9 cellular contexts compared by ENCODE assay signal in genomic region chr1:241990040-241990439, GRCh38. TPM values are rescaled to one million over a fixed set of nuclear protein-coding genes. Genes with fewer than 3 reads are reported as not detected.
A peak's percentile ranks its signal among the peaks of the same experiment; 100 is the strongest.
DNase-seq lines count a peak whose midpoint lies in the region; ATAC-seq and TF ChIP-seq lines count a peak whose summit lies in the region.
"Had no signal": no experiment of that assay in that cellular context is flagged by ENCODE, and none has a peak within 500 bp of the region (broad histone marks: within the 10 kb centered on the region; RNA-seq: fewer than 3 reads in every experiment).

No MANE protein-coding gene starts in this region.

- no peak overlapping the region for H3K27ac ChIP-seq in transverse colon

- no peaks in the 10 kb centered on the region for H3K36me3 Mint-ChIP-seq in activated CD8-positive, alpha-beta T cell treated with anti-CD3 and anti-CD28 coated beads, Interleukin-2, amount 10 ng/mL, durations not matched to agents 7 days and 5 days (ENCODE audit: low read depth)

- H3K4me3 ChIP-seq in transverse colon, result no peak overlapping the region

- H3K27me3 Mint-ChIP-seq in activated CD8-positive, alpha-beta T cell treated with anti-CD3 and anti-CD28 coated beads, Interleukin-2, amount 10 ng/mL, durations not matched to agents 7 days and 5 days (ENCODE audit: low read depth), result no peaks in the 10 kb centered on the region

- H3K27ac Mint-ChIP-seq in activated CD8-positive, alpha-beta T cell treated with anti-CD3 and anti-CD28 coated beads, Interleukin-2, amount 10 ng/mL, durations not matched to agents 7 days and 5 days, result no peak overlapping the region

- TF ChIP-seq EP300 in transverse colon (IDR thresholded peaks at IDR 0.05; ENCODE audit: low read depth), result no peak

- in situ Hi-C loops in transverse colon (cut with MboI; ENCODE audit: low pct_ligation_motif_present in 1 of 4, low pct_unique_long_range_greater_than_20kb in 1 of 4, low sequenced_read_pairs in 3 of 4), result loop anchor here in 2 of 4 donors (25.0 kb wide), 1 partner anchor 378 kb away; no protein-coding TSS in a partner anchor

- H3K4me1 ChIP-seq in transverse colon, result no peaks in the 10 kb centered on the region

- WGBS in transverse colon (ENCODE audit: low coverage in 1 of 2), 2 donors, result 66 to 80% methylated on average over 1 to 10 of the region's 10 CpGs

- TF ChIP-seq POLR2A in transverse colon (IDR thresholded peaks at IDR 0.05), result no peak

- H3K4me3 Mint-ChIP-seq in activated CD8-positive, alpha-beta T cell treated with anti-CD3 and anti-CD28 coated beads, Interleukin-2, amount 10 ng/mL, durations not matched to agents 7 days and 5 days, result no peak overlapping the region

- POLR2A ChIA-PET in activated CD8-positive, alpha-beta T cell treated with anti-CD3 and anti-CD28 coated beads, Interleukin-2, amount 10 ng/mL, durations not matched to agents 7 days and 5 days (lab: Charles Lee), result no interaction called here

- H3K4me1 Mint-ChIP-seq in activated CD8-positive, alpha-beta T cell treated with anti-CD3 and anti-CD28 coated beads, Interleukin-2, amount 10 ng/mL, durations not matched to agents 7 days and 5 days (ENCODE audit: low read depth), result no peaks in the 10 kb centered on the region

- intact Hi-C loops in transverse colon (cut with DNase I; ENCODE audit: low total_unique reads), result no loop called here

- no peak for ATAC-seq in HG02798 (IDR thresholded peaks at IDR 0.05; ENCODE audit: poor library complexity, unreplicated experiment)
- no peak for ATAC-seq in activated CD8-positive, alpha-beta T cell treated with anti-CD3 and anti-CD28 coated beads, Interleukin-2, amount 10 ng/mL, durations not matched to agents 7 days and 5 days

- no peaks in the 10 kb centered on the region for H3K9me3 ChIP-seq in transverse colon

- H3K9me3 Mint-ChIP-seq in activated CD8-positive, alpha-beta T cell treated with anti-CD3 and anti-CD28 coated beads, Interleukin-2, amount 10 ng/mL, durations not matched to agents 7 days and 5 days (ENCODE audit: insufficient read depth), result no peaks in the 10 kb centered on the region

- no peaks in the 10 kb centered on the region for H3K27me3 ChIP-seq in transverse colon

- peak; percentile 12 for DNase-seq in HT-29 (ENCODE audit: low spot score)
- peak; percentile 83 for DNase-seq in astrocyte of the hippocampus (ENCODE audit: low read depth, low spot score)
- peak; percentile 95 for DNase-seq in iris pigment epithelial cell (ENCODE audit: low read depth)
- DNase-seq in transverse colon, result peak; percentile 61
- no peak for DNase-seq in stimulated activated CD4-positive, alpha-beta T cell treated with anti-CD3 and anti-CD28 coated beads, Interleukin-1b, Interleukin-23, amount 100 ng/mL, for 48 hours
- DNase-seq in activated CD8-positive, alpha-beta T cell treated with anti-CD3 and anti-CD28 coated beads, Interleukin-2, amount 10 ng/mL, durations not matched to agents 7 days and 5 days, result no peak

- TF ChIP-seq CTCF in transverse colon (IDR thresholded peaks at IDR 0.05), result no peak

- CTCF ChIA-PET in activated CD8-positive, alpha-beta T cell treated with anti-CD3 and anti-CD28 coated beads, Interleukin-2, amount 10 ng/mL, durations not matched to agents 7 days and 5 days (lab: Charles Lee), result no interaction called here

- H3K36me3 ChIP-seq in transverse colon, result no peaks in the 10 kb centered on the region

RNA-seq across cellular contexts. Expression of gene MAP1LC3C, which starts 8.9 kb away (rescaled TPM):
- total RNA-seq in HT-29 (2014; rRNA removed; shearing (Covaris generic)), result not detected in 2 replicates
- 1 to 10 TPM in 2 of 4 donors, under 1 TPM in 1, not detected in 1; 1.00 to 6.5 (median 1.1) TPM for total RNA-seq in transverse colon
- total RNA-seq in activated CD8-positive, alpha-beta T cell treated with anti-CD3 and anti-CD28 coated beads, Interleukin-2, amount 10 ng/mL, durations not matched to agents 7 days and 5 days, result not detected
- total RNA-seq: T-helper 2 cell treated with Interferon-gamma antibody and Interleukin-4, amounts not matched to agents 100 ng/mL and 5 ng/mL, for 36 hours had no signal

RNA-seq across cellular contexts. Expression of gene BECN2, which starts 32.5 kb away (rescaled TPM):
- total RNA-seq in HT-29 (2014; rRNA removed; shearing (Covaris generic)), result not detected in 2 replicates
- total RNA-seq in transverse colon, result not detected
- not detected for total RNA-seq in activated CD8-positive, alpha-beta T cell treated with anti-CD3 and anti-CD28 coated beads, Interleukin-2, amount 10 ng/mL, durations not matched to agents 7 days and 5 days
- total RNA-seq: H1; T-helper 2 cell treated with Interferon-gamma antibody and Interleukin-4, amounts not matched to agents 100 ng/mL and 5 ng/mL, for 36 hours had no signal

Comparison
In these comparisons a context has a peak if more than half of its experiments do, and no peak if none do; other contexts are left out.
1. DNase-seq: peak in HT-29 (single experiment), astrocyte of the hippocampus (single experiment), iris pigment epithelial cell (single experiment) and transverse colon (single experiment); none in stimulated activated CD4-positive, alpha-beta T cell treated with anti-CD3 and anti-CD28 coated beads, Interleukin-1b, Interleukin-23, amount 100 ng/mL, for 48 hours (single experiment) and activated CD8-positive, alpha-beta T cell treated with anti-CD3 and anti-CD28 coated beads, Interleukin-2, amount 10 ng/mL, durations not matched to agents 7 days and 5 days (single experiment).